40 cellular contexts compared by ENCODE assay signal in the genomic region with DNA sequence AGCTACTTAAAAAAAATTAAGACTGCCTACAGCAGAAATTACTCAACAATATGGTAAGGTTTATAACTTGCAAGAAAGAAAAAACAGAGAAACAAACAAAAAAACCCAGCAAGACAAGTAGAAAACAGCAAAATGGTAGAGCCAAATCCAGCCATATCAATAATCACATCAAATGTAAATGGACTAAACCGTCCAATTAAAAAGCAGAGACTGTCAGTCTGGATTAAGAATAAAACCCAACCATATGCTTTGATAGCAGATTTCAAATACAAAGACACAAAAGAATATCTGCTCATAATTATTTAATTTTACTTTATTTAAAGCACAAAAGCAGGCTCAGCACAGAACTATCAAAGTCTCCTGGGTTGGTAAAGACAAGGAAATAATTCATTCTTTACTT.
"Had no signal": no experiment of that assay in that cellular context is flagged by ENCODE, and none has a peak within 500 bp of the region (broad histone marks: within the 10 kb centered on the region; RNA-seq: fewer than 3 reads in every experiment).

No MANE protein-coding gene starts in this region.

- H3K4me3 ChIP-seq: adrenal gland, ascending aorta, body of pancreas, breast epithelium, cardiac muscle cell had no signal

- H3K27me3 Mint-ChIP-seq: activated naive CD4-positive, alpha-beta T cell treated with anti-CD3 and anti-CD28 coated beads, Interleukin-2, amount 10 ng/mL, durations not matched to agents 7 days and 5 days; activated naive CD4-positive, alpha-beta T cell treated with anti-CD3 and anti-CD28 coated beads, Interleukin-2, amount 50 U/mL, for 24 hours; activated naive CD8-positive, alpha-beta T cell; activated naive CD8-positive, alpha-beta T cell treated with anti-CD3 and anti-CD28 coated beads for 36 hours; activated naive CD8-positive, alpha-beta T cell treated with anti-CD3 and anti-CD28 coated beads, Interleukin-2, amount 10 ng/mL, durations not matched to agents 7 days and 5 days; activated naive CD8-positive, alpha-beta T cell treated with anti-CD3 and anti-CD28 coated beads, Interleukin-2, amount 50 U/mL, for 24 hours; activated T-cell treated with anti-CD3 and anti-CD28 coated beads, Interleukin-2, amount 50 U/mL, for 24 hours; activated T-helper 17 cell treated with anti-CD3 and anti-CD28 coated beads, Interleukin-2, amount 50 U/mL, for 72 hours; brain; central memory CD8-positive, alpha-beta T cell had no signal

- FAIRE-seq: astrocyte, bronchial epithelial cell had no signal

- H3K27me3 ChIP-seq: adrenal gland, ascending aorta, body of pancreas, brain microvascular endothelial cell, breast epithelium, cardiac muscle cell had no signal

- H3K4me1 ChIP-seq: adrenal gland, ascending aorta, body of pancreas, breast epithelium had no signal

- H3K9me3 Mint-ChIP-seq: activated naive CD4-positive, alpha-beta T cell treated with anti-CD3 and anti-CD28 coated beads, Interleukin-2, amount 50 U/mL, for 24 hours; activated T-helper 17 cell treated with anti-CD3 and anti-CD28 coated beads, Interleukin-2, amount 50 U/mL, for 72 hours; central memory CD8-positive, alpha-beta T cell had no signal

- DNase-seq: activated effector memory CD4-positive, alpha-beta T cell treated with anti-CD3 and anti-CD28 coated beads, Interleukin-2, amount 50 U/mL, for 16 hours; activated effector memory CD4-positive, alpha-beta T cell treated with Interleukin-2 at 50 U/mL for 16 hours; activated gamma-delta T cell; activated gamma-delta T cell treated with Interleukin-2 at 50 U/mL for 16 hours; activated naive CD4-positive, alpha-beta T cell; activated naive CD4-positive, alpha-beta T cell treated with anti-CD3 and anti-CD28 coated beads for 36 hours; activated naive CD4-positive, alpha-beta T cell treated with anti-CD3 and anti-CD28 coated beads, Interleukin-2, amount 10 ng/mL, durations not matched to agents 7 days and 5 days; activated naive CD4-positive, alpha-beta T cell treated with anti-CD3 and anti-CD28 coated beads, Interleukin-2, amount 50 U/mL, for 16 hours; activated naive CD4-positive, alpha-beta T cell treated with Interleukin-2 at 50 U/mL for 16 hours; activated naive CD8-positive, alpha-beta T cell treated with anti-CD3 and anti-CD28 coated beads for 36 hours; activated naive CD8-positive, alpha-beta T cell treated with anti-CD3 and anti-CD28 coated beads, Interleukin-2, amount 10 ng/mL, durations not matched to agents 7 days and 5 days; activated naive CD8-positive, alpha-beta T cell treated with anti-CD3 and anti-CD28 coated beads, Interleukin-2, amount 50 U/mL, for 24 hours; activated T-cell treated with anti-CD3 and anti-CD28 coated beads, Interleukin-2, amount 50 U/mL, for 1 hour; activated T-cell treated with anti-CD3 and anti-CD28 coated beads, Interleukin-2, amount 50 U/mL, for 24 hours; activated T-cell treated with anti-CD3 and anti-CD28 coated beads, Interleukin-2, amount 50 U/mL, for 4 hours; activated T-cell treated with anti-CD3 and anti-CD28 coated beads, Interleukin-2, amount 50 U/mL, for 48 hours; activated T-cell treated with anti-CD3 and anti-CD28 coated beads, Interleukin-2, amount 50 U/mL, for 72 hours; adrenal gland; amniotic stem cell; amygdala; anterior cingulate cortex; aorta; body of pancreas; brain microvascular endothelial cell; caudate nucleus; central memory CD4-positive, alpha-beta T cell; cerebellar nuclear complex had no signal

- H3K27ac ChIP-seq: adrenal gland, ascending aorta, body of pancreas, brain microvascular endothelial cell, breast epithelium, cardiac muscle cell had no signal

- ATAC-seq: activated naive CD4-positive, alpha-beta T cell treated with anti-CD3 and anti-CD28 coated beads, Interleukin-2, amount 50 U/mL, for 72 hours; activated naive CD8-positive, alpha-beta T cell treated with anti-CD3 and anti-CD28 coated beads, Interleukin-2, amount 50 U/mL, for 24 hours; activated T-cell treated with anti-CD3 and anti-CD28 coated beads, Interleukin-2, amount 50 U/mL, for 4 hours; activated T-cell treated with anti-CD3 and anti-CD28 coated beads, Interleukin-2, amount 50 U/mL, for 72 hours; activated T-helper 17 cell treated with anti-CD3 and anti-CD28 coated beads, Interleukin-2, amount 50 U/mL, for 72 hours; body of pancreas had no signal

- H3K4me3 Mint-ChIP-seq: activated naive CD4-positive, alpha-beta T cell treated with anti-CD3 and anti-CD28 coated beads for 36 hours; activated naive CD4-positive, alpha-beta T cell treated with anti-CD3 and anti-CD28 coated beads, Interleukin-2, amount 10 ng/mL, durations not matched to agents 7 days and 5 days; activated naive CD4-positive, alpha-beta T cell treated with anti-CD3 and anti-CD28 coated beads, Interleukin-2, amount 50 U/mL, for 24 hours; activated naive CD8-positive, alpha-beta T cell; activated naive CD8-positive, alpha-beta T cell treated with anti-CD3 and anti-CD28 coated beads for 36 hours; activated naive CD8-positive, alpha-beta T cell treated with anti-CD3 and anti-CD28 coated beads, Interleukin-2, amount 10 ng/mL, durations not matched to agents 7 days and 5 days; activated naive CD8-positive, alpha-beta T cell treated with anti-CD3 and anti-CD28 coated beads, Interleukin-2, amount 50 U/mL, for 24 hours; activated T-cell treated with anti-CD3 and anti-CD28 coated beads, Interleukin-2, amount 50 U/mL, for 24 hours; activated T-cell treated with anti-CD3 and anti-CD28 coated beads, Interleukin-2, amount 50 U/mL, for 4 hours; activated T-cell treated with anti-CD3 and anti-CD28 coated beads, Interleukin-2, amount 50 U/mL, for 72 hours; activated T-helper 1 cell treated with anti-CD3 and anti-CD28 coated beads, Interleukin-12 subunit alpha, Interleukin-12 subunit beta, Interleukin-2, Interleukin-4 antibody, amounts not matched to agents 30 ng/mL and 10 ng/mL and 1 ng/mL, durations not matched to agents 14 hours and 24 hours and 36 hours; activated T-helper 17 cell treated with anti-CD3 and anti-CD28 coated beads, Interleukin-2, amount 50 U/mL, for 72 hours; brain; central memory CD8-positive, alpha-beta T cell had no signal

- H3K4me1 Mint-ChIP-seq: activated naive CD4-positive, alpha-beta T cell treated with anti-CD3 and anti-CD28 coated beads, Interleukin-2, amount 10 ng/mL, durations not matched to agents 7 days and 5 days; activated naive CD8-positive, alpha-beta T cell treated with anti-CD3 and anti-CD28 coated beads, Interleukin-2, amount 10 ng/mL, durations not matched to agents 7 days and 5 days; activated T-helper 17 cell treated with anti-CD3 and anti-CD28 coated beads, Interleukin-2, amount 50 U/mL, for 72 hours; brain had no signal

- H3K27ac Mint-ChIP-seq: activated naive CD4-positive, alpha-beta T cell treated with anti-CD3 and anti-CD28 coated beads for 36 hours; activated naive CD4-positive, alpha-beta T cell treated with anti-CD3 and anti-CD28 coated beads, Interleukin-2, amount 10 ng/mL, durations not matched to agents 7 days and 5 days; activated naive CD4-positive, alpha-beta T cell treated with anti-CD3 and anti-CD28 coated beads, Interleukin-2, amount 50 U/mL, for 24 hours; activated naive CD4-positive, alpha-beta T cell treated with anti-CD3 and anti-CD28 coated beads, Interleukin-2, amount 50 U/mL, for 72 hours; activated naive CD8-positive, alpha-beta T cell; activated naive CD8-positive, alpha-beta T cell treated with anti-CD3 and anti-CD28 coated beads for 36 hours; activated naive CD8-positive, alpha-beta T cell treated with anti-CD3 and anti-CD28 coated beads, Interleukin-2, amount 10 ng/mL, durations not matched to agents 7 days and 5 days; activated naive CD8-positive, alpha-beta T cell treated with anti-CD3 and anti-CD28 coated beads, Interleukin-2, amount 50 U/mL, for 24 hours; activated T-cell treated with anti-CD3 and anti-CD28 coated beads, Interleukin-2, amount 50 U/mL, for 24 hours; activated T-cell treated with anti-CD3 and anti-CD28 coated beads, Interleukin-2, amount 50 U/mL, for 72 hours; activated T-helper 1 cell treated with anti-CD3 and anti-CD28 coated beads, Interleukin-12 subunit alpha, Interleukin-12 subunit beta, Interleukin-2, Interleukin-4 antibody, amounts not matched to agents 30 ng/mL and 10 ng/mL and 1 ng/mL, durations not matched to agents 14 hours and 24 hours and 36 hours; activated T-helper 17 cell treated with anti-CD3 and anti-CD28 coated beads, Interleukin-2, amount 50 U/mL, for 72 hours; activated T-helper 2 cell treated with anti-CD3 and anti-CD28 coated beads, Interferon-gamma antibody, Interleukin-2, Interleukin-4, amounts not matched to agents 10 μg/mL and 5 μg/mL and 100 μg/mL, durations not matched to agents 14 hours and 24 hours and 36 hours; brain had no signal

- H3K36me3 ChIP-seq: adrenal gland, ascending aorta, brain microvascular endothelial cell, breast epithelium, cardiac muscle cell had no signal
